Comparison of ENCODE assay signal across 17 cellular contexts in genomic region chr5:37132646-37133045, GRCh38.
A peak's percentile ranks its signal among the peaks of the same experiment; 100 is the strongest.
DNase-seq lines count a peak whose midpoint lies in the region; ATAC-seq and TF ChIP-seq lines count a peak whose summit lies in the region.
"Had no signal": no experiment of that assay in that cellular context is flagged by ENCODE, and none has a peak within 500 bp of the region (broad histone marks: within the 10 kb centered on the region; RNA-seq: fewer than 3 reads in every experiment).

No MANE protein-coding gene starts in this region.

- TF ChIP-seq EP300 in gastroesophageal sphincter (IDR thresholded peaks at IDR 0.05): no peak

- H3K36me3 ChIP-seq in adipocyte (ENCODE audit: control insufficient read depth, insufficient read depth, low read length, severe bottlenecking) (peaks cover 49% of the 10 kb centered on the region), gastroesophageal sphincter (peaks cover 0 to 37% of the 10 kb centered on the region in 2 donors)

- no peak overlapping the region for H3K9ac ChIP-seq in adipocyte (ENCODE audit: low read length)
- H3K9ac ChIP-seq: GM23248 had no signal

- H3K4me1 ChIP-seq in adipocyte (ENCODE audit: control insufficient read depth, insufficient read depth, low read length) (no peaks in the 10 kb centered on the region), gastroesophageal sphincter (no peaks in the 10 kb centered on the region)

- H3K27me3 ChIP-seq in adipocyte (replicated peaks; ENCODE audit: control insufficient read depth, insufficient read depth, low read length) (no peaks in the 10 kb centered on the region), gastroesophageal sphincter (no peaks in the 10 kb centered on the region)

- no peak for TF ChIP-seq POLR2A in gastroesophageal sphincter (IDR thresholded peaks at IDR 0.05)

- peak; percentile 4 for DNase-seq in AG10803 (ENCODE audit: low read depth)
- DNase-seq in adipocyte (ENCODE audit: low read depth): peak; percentile 22
- peak; percentile 23 for DNase-seq in choroid plexus epithelial cell (ENCODE audit: low read depth)
- DNase-seq in iris pigment epithelial cell (ENCODE audit: low read depth): peak; percentile 59
- DNase-seq in activated CD4-positive, alpha-beta T cell treated with anti-CD3 and anti-CD28 coated beads for 48 hours: no peak
- DNase-seq: 8988T; C1 segment of cervical spinal cord; Calu3; CD4-positive, alpha-beta T cell; DMS 273 treated with DMSO at 0.1 percent for 48 hours; DMS79; GDM1; GM23248 had no signal

- ATAC-seq in GM21717 (IDR thresholded peaks at IDR 0.05; ENCODE audit: unreplicated experiment) (no peak), gastroesophageal sphincter (no peak), GM21526 (IDR thresholded peaks at IDR 0.05; ENCODE audit: low FRiP score, unreplicated experiment) (no peak)
- ATAC-seq: HCT116 had no signal

- H3K27ac ChIP-seq in gastroesophageal sphincter: no peak overlapping the region
- H3K27ac ChIP-seq: GM23248 had no signal

- H3K9me3 ChIP-seq in adipocyte (ENCODE audit: control insufficient read depth, low read length): no peaks in the 10 kb centered on the region
- H3K9me3 ChIP-seq in gastroesophageal sphincter: peaks cover 0 to 5% (median 0%) of the 10 kb centered on the region in 3 donors

- WGBS in gastroesophageal sphincter (ENCODE audit: low coverage in 1 of 2), 2 donors: 100% methylated on average over 1 of the region's 1 CpG

- H3K4me3 ChIP-seq in AG10803 (ENCODE audit: low read length) (no peak overlapping the region), adipocyte (ENCODE audit: low read length) (no peak overlapping the region), choroid plexus epithelial cell (ENCODE audit: low read depth, low read length) (no peak overlapping the region), gastroesophageal sphincter (no peak overlapping the region)
- H3K4me3 ChIP-seq: GM23248 had no signal

- TF ChIP-seq CTCF in AG10803 (conservative IDR thresholded peaks at IDR 0.05; ENCODE audit: low read length): no peak
- no peak for TF ChIP-seq CTCF in choroid plexus epithelial cell (conservative IDR thresholded peaks at IDR 0.05; ENCODE audit: low read depth, low read length)
- no peak for TF ChIP-seq CTCF in gastroesophageal sphincter (IDR thresholded peaks at IDR 0.05)
